ENCODE assay signal across 8 cellular contexts in genomic region chr3:12180218-12180617, GRCh38. TPM values are rescaled to one million over a fixed set of nuclear protein-coding genes. Genes with fewer than 3 reads are reported as not detected.
DNase-seq lines count a peak whose midpoint lies in the region; ATAC-seq and TF ChIP-seq lines count a peak whose summit lies in the region.
"Had no signal": no experiment of that assay in that cellular context is flagged by ENCODE, and none has a peak within 500 bp of the region (broad histone marks: within the 10 kb centered on the region; RNA-seq: fewer than 3 reads in every experiment).

No MANE protein-coding gene starts in this region.

- H3K4me3 ChIP-seq in astrocyte of the spinal cord (ENCODE audit: low read depth, low read length) (no peak overlapping the region), right cardiac atrium (ENCODE audit: low read length) (no peak overlapping the region), thyroid gland (replicated peaks in 1 of 3) (no peak overlapping the region)

- WGBS in right cardiac atrium = 46% methylated on average over 6 of the region's 6 CpGs
- WGBS in thyroid gland, 2 donors = 16 to 20% methylated on average over 5 to 6 of the region's 6 CpGs

- TF ChIP-seq POLR2A in thyroid gland (IDR thresholded peaks at IDR 0.05) = no peak

- H3K9me3 ChIP-seq in right cardiac atrium (ENCODE audit: control insufficient read depth, low read length) (no peaks in the 10 kb centered on the region), thyroid gland (no peaks in the 10 kb centered on the region)

- intact Hi-C loops in right cardiac atrium (cut with DNase I) (no loop called here), thyroid gland (cut with DNase I) (no loop called here)

- in situ Hi-C loops in astrocyte of the spinal cord (cut with HindIII; ENCODE audit: low sequenced_read_pairs) = no loop called here

- H3K27me3 ChIP-seq in right cardiac atrium (ENCODE audit: control insufficient read depth, insufficient read depth) = no peaks in the 10 kb centered on the region
- H3K27me3 ChIP-seq in thyroid gland = no peaks in the 10 kb centered on the region

- H3K4me1 ChIP-seq in right cardiac atrium (ENCODE audit: control insufficient read depth, insufficient read depth, low read length) (peaks cover 16% of the 10 kb centered on the region), thyroid gland (peaks cover 20 to 40% of the 10 kb centered on the region in 2 donors)

- ATAC-seq in right cardiac atrium (peak; percentile 33 to 43), HG03439 (IDR thresholded peaks at IDR 0.05; ENCODE audit: unreplicated experiment) (no peak), GM19351 (IDR thresholded peaks at IDR 0.05; ENCODE audit: unreplicated experiment) (no peak)

- no peaks in the 10 kb centered on the region for H3K36me3 ChIP-seq in thyroid gland

- peak overlapping the region; percentile 7 for H3K27ac ChIP-seq in right cardiac atrium (ENCODE audit: low read length)
- H3K27ac ChIP-seq in thyroid gland = peak overlapping the region; percentile 73 to 92 (median 78)

- peak; percentile 38 for DNase-seq in LHCN-M2 (ENCODE audit: low read depth)
- DNase-seq in astrocyte of the spinal cord (ENCODE audit: low read depth, low spot score) = peak; percentile 89
- peak; percentile 73 to 83 (median 81) for DNase-seq in right cardiac atrium
- peak; percentile 88 to 93 for DNase-seq in thyroid gland
- DNase-seq in NCI-H2196 (lab: John Stamatoyannopoulos, UW; ENCODE audit: unreplicated experiment) = no peak
- DNase-seq: NCI-H526 had no signal

- TF ChIP-seq CTCF in astrocyte of the spinal cord (IDR thresholded peaks at IDR 0.05; ENCODE audit: low read depth, low read length) (no peak), thyroid gland (IDR thresholded peaks at IDR 0.05) (peak in 1 of 6 experiments; percentile 34)

RNA-seq across cellular contexts. Expression of gene TIMP4, which starts 21.5 kb away (rescaled TPM):
- total RNA-seq in LHCN-M2 (2014; rRNA removed) (0.46 and 0.51 TPM in 2 replicates), right cardiac atrium (10 to 100 TPM; 13.7 to 33.7 (median 17.3) TPM), thyroid gland (10 to 100 TPM; 25.4 to 35.3 (median 32.6) TPM)
- polyA plus RNA-seq in LHCN-M2 (2012) = 0.34 TPM
- polyA plus RNA-seq in right cardiac atrium = 18.6 TPM

Comparison
In these comparisons a context has a peak if more than half of its experiments do, and no peak if none do; other contexts are left out.
1. ATAC-seq: peak in right cardiac atrium (2 of 2); none in HG03439 (single experiment) and GM19351 (single experiment).